1 cellular context compared by ENCODE assay signal in the genomic region with DNA sequence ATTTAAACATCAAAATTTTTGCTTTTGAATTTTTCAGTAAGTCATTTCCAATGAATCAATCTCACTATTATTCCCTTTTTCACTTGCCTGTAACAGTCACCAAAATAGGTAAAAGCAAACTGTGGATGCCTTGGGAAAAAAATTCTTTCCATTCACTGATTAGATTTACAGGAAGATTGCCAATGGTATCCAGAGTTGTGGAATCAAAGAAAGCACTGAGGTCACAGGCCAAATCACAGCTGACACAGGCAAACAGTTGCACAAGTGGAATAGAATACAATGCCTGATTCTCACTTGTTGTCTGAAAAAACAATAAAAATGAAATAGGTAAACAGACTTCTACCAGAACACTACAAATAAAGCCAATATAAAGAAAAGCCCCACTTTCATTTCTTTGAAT.
TF ChIP-seq lines count a peak whose summit lies in the region.

No MANE protein-coding gene starts in this region.

TF ChIP-seq in liver, 16 proteins besides CTCF, POLR2A, EP300 and RAD21 (continued from another document):
- TF ChIP-seq, protein P1, sequence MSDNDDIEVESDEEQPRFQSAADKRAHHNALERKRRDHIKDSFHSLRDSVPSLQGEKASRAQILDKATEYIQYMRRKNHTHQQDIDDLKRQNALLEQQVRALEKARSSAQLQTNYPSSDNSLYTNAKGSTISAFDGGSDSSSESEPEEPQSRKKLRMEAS (IDR thresholded peaks at IDR 0.05), result no peak
- TF ChIP-seq, protein P2, sequence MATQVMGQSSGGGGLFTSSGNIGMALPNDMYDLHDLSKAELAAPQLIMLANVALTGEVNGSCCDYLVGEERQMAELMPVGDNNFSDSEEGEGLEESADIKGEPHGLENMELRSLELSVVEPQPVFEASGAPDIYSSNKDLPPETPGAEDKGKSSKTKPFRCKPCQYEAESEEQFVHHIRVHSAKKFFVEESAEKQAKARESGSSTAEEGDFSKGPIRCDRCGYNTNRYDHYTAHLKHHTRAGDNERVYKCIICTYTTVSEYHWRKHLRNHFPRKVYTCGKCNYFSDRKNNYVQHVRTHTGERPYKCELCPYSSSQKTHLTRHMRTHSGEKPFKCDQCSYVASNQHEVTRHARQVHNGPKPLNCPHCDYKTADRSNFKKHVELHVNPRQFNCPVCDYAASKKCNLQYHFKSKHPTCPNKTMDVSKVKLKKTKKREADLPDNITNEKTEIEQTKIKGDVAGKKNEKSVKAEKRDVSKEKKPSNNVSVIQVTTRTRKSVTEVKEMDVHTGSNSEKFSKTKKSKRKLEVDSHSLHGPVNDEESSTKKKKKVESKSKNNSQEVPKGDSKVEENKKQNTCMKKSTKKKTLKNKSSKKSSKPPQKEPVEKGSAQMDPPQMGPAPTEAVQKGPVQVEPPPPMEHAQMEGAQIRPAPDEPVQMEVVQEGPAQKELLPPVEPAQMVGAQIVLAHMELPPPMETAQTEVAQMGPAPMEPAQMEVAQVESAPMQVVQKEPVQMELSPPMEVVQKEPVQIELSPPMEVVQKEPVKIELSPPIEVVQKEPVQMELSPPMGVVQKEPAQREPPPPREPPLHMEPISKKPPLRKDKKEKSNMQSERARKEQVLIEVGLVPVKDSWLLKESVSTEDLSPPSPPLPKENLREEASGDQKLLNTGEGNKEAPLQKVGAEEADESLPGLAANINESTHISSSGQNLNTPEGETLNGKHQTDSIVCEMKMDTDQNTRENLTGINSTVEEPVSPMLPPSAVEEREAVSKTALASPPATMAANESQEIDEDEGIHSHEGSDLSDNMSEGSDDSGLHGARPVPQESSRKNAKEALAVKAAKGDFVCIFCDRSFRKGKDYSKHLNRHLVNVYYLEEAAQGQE (IDR thresholded peaks at IDR 0.05), result peak; percentile 39
- TF ChIP-seq, protein P3, sequence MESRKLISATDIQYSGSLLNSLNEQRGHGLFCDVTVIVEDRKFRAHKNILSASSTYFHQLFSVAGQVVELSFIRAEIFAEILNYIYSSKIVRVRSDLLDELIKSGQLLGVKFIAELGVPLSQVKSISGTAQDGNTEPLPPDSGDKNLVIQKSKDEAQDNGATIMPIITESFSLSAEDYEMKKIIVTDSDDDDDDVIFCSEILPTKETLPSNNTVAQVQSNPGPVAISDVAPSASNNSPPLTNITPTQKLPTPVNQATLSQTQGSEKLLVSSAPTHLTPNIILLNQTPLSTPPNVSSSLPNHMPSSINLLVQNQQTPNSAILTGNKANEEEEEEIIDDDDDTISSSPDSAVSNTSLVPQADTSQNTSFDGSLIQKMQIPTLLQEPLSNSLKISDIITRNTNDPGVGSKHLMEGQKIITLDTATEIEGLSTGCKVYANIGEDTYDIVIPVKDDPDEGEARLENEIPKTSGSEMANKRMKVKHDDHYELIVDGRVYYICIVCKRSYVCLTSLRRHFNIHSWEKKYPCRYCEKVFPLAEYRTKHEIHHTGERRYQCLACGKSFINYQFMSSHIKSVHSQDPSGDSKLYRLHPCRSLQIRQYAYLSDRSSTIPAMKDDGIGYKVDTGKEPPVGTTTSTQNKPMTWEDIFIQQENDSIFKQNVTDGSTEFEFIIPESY (IDR thresholded peaks at IDR 0.05), result peak; percentile 35
- peak; percentile 37 to 50 for TF ChIP-seq EGR1 (IDR thresholded peaks at IDR 0.05; ENCODE audit: low read depth in 2 of 2)
TF ChIP-seq in liver: peak in this region for 13.
